Comparison of ENCODE assay signal across 15 cellular contexts in the genomic region with DNA sequence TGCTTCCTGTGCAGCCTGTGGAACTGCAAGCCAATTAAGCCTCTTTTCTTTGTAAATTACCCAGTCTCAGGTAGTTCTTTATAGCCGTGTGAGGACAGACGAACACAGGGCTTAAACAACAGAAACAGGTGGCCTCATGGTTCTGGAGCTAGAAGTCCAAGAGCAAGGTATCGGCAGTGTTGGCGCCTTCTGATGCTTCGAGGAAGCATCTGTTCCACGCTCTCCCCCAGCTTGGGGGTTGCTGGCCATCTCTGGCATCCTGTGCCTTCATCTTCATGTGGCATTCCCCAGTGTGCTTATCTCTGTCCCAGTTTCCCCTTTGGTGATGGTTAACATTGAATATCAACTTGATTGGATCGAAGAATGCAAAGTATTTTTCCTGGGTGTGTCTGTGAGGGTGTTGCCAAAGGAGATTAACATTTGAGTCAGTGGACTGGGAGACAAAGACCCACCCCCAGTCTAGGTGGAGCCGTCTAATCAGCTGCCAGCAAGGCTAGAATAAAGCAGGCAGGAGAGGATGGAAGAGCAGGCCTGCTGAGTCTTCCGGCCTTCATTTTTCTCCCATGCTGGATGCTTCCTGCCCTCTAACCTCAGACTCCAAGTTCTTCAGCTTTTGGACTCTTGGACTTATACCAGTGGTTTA.
DNase-seq lines count a peak whose midpoint lies in the region; TF ChIP-seq lines count a peak whose summit lies in the region.
"Had no signal": no experiment of that assay in that cellular context is flagged by ENCODE, and none has a peak within 500 bp of the region (broad histone marks: within the 10 kb centered on the region; RNA-seq: fewer than 3 reads in every experiment).

No MANE protein-coding gene starts in this region.

- H3K4me1 Mint-ChIP-seq in Calu3 (ENCODE audit: low read depth, unreplicated experiment), result peaks cover 68% of the 10 kb centered on the region
- H3K4me1 Mint-ChIP-seq in neural progenitor cell, result no peaks in the 10 kb centered on the region
- no peaks in the 10 kb centered on the region for H3K4me1 Mint-ChIP-seq in type B pancreatic cell (ENCODE audit: unreplicated experiment)

- no peaks in the 10 kb centered on the region for H3F3A ChIP-seq in neural progenitor cell (ENCODE audit: low read depth)
- H3F3A ChIP-seq in PC-9 (ENCODE audit: insufficient read depth, low read depth), result no peaks in the 10 kb centered on the region

- H3K27ac Mint-ChIP-seq in Calu3 (ENCODE audit: unreplicated experiment), result peak overlapping the region; percentile 80
- H3K27ac Mint-ChIP-seq in neural progenitor cell, result no peak overlapping the region
- H3K27ac Mint-ChIP-seq in type B pancreatic cell, result peak overlapping the region; percentile 68
- H3K27ac Mint-ChIP-seq: B cell; CD4-positive, alpha-beta T cell; GM23338 had no signal

- no peak overlapping the region for H3K9ac ChIP-seq in neural progenitor cell

- H3K36me3 ChIP-seq in esophagus muscularis mucosa (no peaks in the 10 kb centered on the region), neural progenitor cell (no peaks in the 10 kb centered on the region), PC-9 (ENCODE audit: low read depth) (no peaks in the 10 kb centered on the region)

- H3K9me3 Mint-ChIP-seq in Calu3 (ENCODE audit: low read depth, unreplicated experiment) (no peaks in the 10 kb centered on the region), neural progenitor cell (no peaks in the 10 kb centered on the region), type B pancreatic cell (peaks cover 4% of the 10 kb centered on the region)
- H3K9me3 Mint-ChIP-seq: CD4-positive, alpha-beta T cell; GM23338; H9 had no signal

- no peak for TF ChIP-seq CTCF in Calu3 (IDR thresholded peaks at IDR 0.05; ENCODE audit: unreplicated experiment)
- no peak for TF ChIP-seq CTCF in esophagus muscularis mucosa (IDR thresholded peaks at IDR 0.05)
- TF ChIP-seq CTCF in neural progenitor cell (IDR thresholded peaks at IDR 0.05), result no peak
- TF ChIP-seq CTCF in type B pancreatic cell (conservative IDR thresholded peaks at IDR 0.05), result no peak
- TF ChIP-seq CTCF in PC-9 (conservative IDR thresholded peaks at IDR 0.05), result no peak

- H3K9me3 ChIP-seq in esophagus muscularis mucosa (no peaks in the 10 kb centered on the region), neural progenitor cell (ENCODE audit: low read depth) (no peaks in the 10 kb centered on the region), PC-9 (ENCODE audit: insufficient read depth, low read depth) (no peaks in the 10 kb centered on the region)

- DNase-seq in Calu3 (peak; percentile 67), esophagus muscularis mucosa (ENCODE audit: extremely low spot score) (peak; percentile 60), neural progenitor cell (ENCODE audit: low spot score) (no peak), type B pancreatic cell (ENCODE audit: extremely low spot score, unreplicated experiment) (no peak), PC-9 (no peak), NCI-H2171 treated with DMSO at 0.1 percent for 48 hours (lab: John Stamatoyannopoulos, UW) (no peak)
- no peak for DNase-seq in activated CD8-positive, alpha-beta memory T cell treated with anti-CD3 and anti-CD28 coated beads, Interleukin-2, amount 50 U/mL, for 4 hours
- DNase-seq: C1 segment of cervical spinal cord; CD4-positive, alpha-beta T cell; DMS153; DND-41; GDM1; H9 had no signal

- TF ChIP-seq POLR2A in esophagus muscularis mucosa (IDR thresholded peaks at IDR 0.05; ENCODE audit: low read depth), result no peak

- no peaks in the 10 kb centered on the region for H3K9me2 ChIP-seq in PC-9 (ENCODE audit: insufficient read depth)

- H3K27me3 ChIP-seq in esophagus muscularis mucosa (no peaks in the 10 kb centered on the region), neural progenitor cell (no peaks in the 10 kb centered on the region), PC-9 (ENCODE audit: insufficient read depth, low read depth) (no peaks in the 10 kb centered on the region)

- no TSS peak for BruUV-seq in Calu3 (replicated peaks; lab: Mats Ljungman, UMichigan)
- BruUV-seq in PC-9 (replicated peaks; lab: Mats Ljungman, UMichigan), result no TSS peak

- intact Hi-C loops in Calu3 (cut with micrococcal nuclease; ENCODE audit: unreplicated experiment) (no loop called here), esophagus muscularis mucosa (cut with DNase I) (no loop called here), PC-9 (cut with micrococcal nuclease; ENCODE audit: unreplicated experiment) (no loop called here)

- H3K4me2 ChIP-seq in neural progenitor cell, result no peak overlapping the region
- H3K4me2 ChIP-seq in PC-9, result no peak overlapping the region
- H3K4me2 ChIP-seq: GM23338 had no signal

- H3K4me3 Mint-ChIP-seq in Calu3 (ENCODE audit: low read depth, unreplicated experiment) (peak overlapping the region; percentile 32), neural progenitor cell (peak overlapping the region; percentile 54), type B pancreatic cell (peak overlapping the region; percentile 31)
- H3K4me3 Mint-ChIP-seq: B cell; CD4-positive, alpha-beta T cell; GM23338; H9 had no signal

- no peaks in the 10 kb centered on the region for H3K27me3 Mint-ChIP-seq in Calu3 (ENCODE audit: unreplicated experiment)
- H3K27me3 Mint-ChIP-seq in neural progenitor cell (ENCODE audit: insufficient read depth, low read depth), result peaks cover 5% of the 10 kb centered on the region
- H3K27me3 Mint-ChIP-seq in type B pancreatic cell, result no peaks in the 10 kb centered on the region
- H3K27me3 Mint-ChIP-seq: CD4-positive, alpha-beta T cell had no signal

- TF ChIP-seq EP300 in esophagus muscularis mucosa (IDR thresholded peaks at IDR 0.05), result no peak

- no peak overlapping the region for H3K27ac ChIP-seq in esophagus muscularis mucosa (replicated peaks in 1 of 4)
- no peak overlapping the region for H3K27ac ChIP-seq in neural progenitor cell
- H3K27ac ChIP-seq in PC-9, result no peak overlapping the region

- H3K4me3 ChIP-seq in esophagus muscularis mucosa (no peak overlapping the region), neural progenitor cell (no peak overlapping the region), PC-9 (no peak overlapping the region)
- H3K4me3 ChIP-seq: GM23338 had no signal

- CTCF ChIA-PET in Calu3 (lab: Charles Lee), result interaction anchor here (0.7 kb wide), 1 partner anchor 61 kb away, joined by 3 read pairs; no protein-coding TSS in a partner anchor
- CTCF ChIA-PET in PC-9 (lab: Charles Lee), result no interaction called here

- peaks cover 0 to 17% (median 9%) of the 10 kb centered on the region in 4 donors for H3K4me1 ChIP-seq in esophagus muscularis mucosa
- no peaks in the 10 kb centered on the region for H3K4me1 ChIP-seq in neural progenitor cell
- no peaks in the 10 kb centered on the region for H3K4me1 ChIP-seq in PC-9 (replicated peaks; ENCODE audit: insufficient read depth)

- WGBS in esophagus muscularis mucosa, result 84% methylated on average over 9 of the region's 9 CpGs

- POLR2A ChIA-PET in PC-9 (lab: Charles Lee; ENCODE audit: unreplicated experiment), result interaction anchor here (0.6 kb wide), 1 partner anchor 288 kb away, joined by 7 read pairs; a partner anchor contains a TSS

- H4K20me1 ChIP-seq in neural progenitor cell (ENCODE audit: low read depth) (no peaks in the 10 kb centered on the region), PC-9 (ENCODE audit: insufficient read depth) (no peaks in the 10 kb centered on the region)

- H3K79me2 ChIP-seq in neural progenitor cell (ENCODE audit: low read depth) (no peaks in the 10 kb centered on the region), PC-9 (ENCODE audit: low read depth) (no peaks in the 10 kb centered on the region)

- no peak overlapping the region for H2AFZ ChIP-seq in neural progenitor cell (replicated peaks)
- H2AFZ ChIP-seq in PC-9, result no peak overlapping the region
- H2AFZ ChIP-seq: GM23338 had no signal

- H3K36me3 Mint-ChIP-seq in Calu3 (ENCODE audit: insufficient read depth, unreplicated experiment) (peaks cover 32% of the 10 kb centered on the region), neural progenitor cell (no peaks in the 10 kb centered on the region), type B pancreatic cell (no peaks in the 10 kb centered on the region)

Comparison
In these comparisons a context has a peak if more than half of its experiments do, and no peak if none do; other contexts are left out.
1. DNase-seq: peak in Calu3 (single experiment) and esophagus muscularis mucosa (single experiment); none in neural progenitor cell (single experiment), type B pancreatic cell (single experiment), activated CD8-positive, alpha-beta memory T cell treated with anti-CD3 and anti-CD28 coated beads, Interleukin-2, amount 50 U/mL, for 4 hours (single experiment), PC-9 (0 of 2) and NCI-H2171 treated with DMSO at 0.1 percent for 48 hours (single experiment).
2. Peak in every context shown above with its lines, with median percentiles within 50 percentile points of each other: H3K4me3 Mint-ChIP-seq.